ENCODE assay signal across 1 cellular context in the genomic region with DNA sequence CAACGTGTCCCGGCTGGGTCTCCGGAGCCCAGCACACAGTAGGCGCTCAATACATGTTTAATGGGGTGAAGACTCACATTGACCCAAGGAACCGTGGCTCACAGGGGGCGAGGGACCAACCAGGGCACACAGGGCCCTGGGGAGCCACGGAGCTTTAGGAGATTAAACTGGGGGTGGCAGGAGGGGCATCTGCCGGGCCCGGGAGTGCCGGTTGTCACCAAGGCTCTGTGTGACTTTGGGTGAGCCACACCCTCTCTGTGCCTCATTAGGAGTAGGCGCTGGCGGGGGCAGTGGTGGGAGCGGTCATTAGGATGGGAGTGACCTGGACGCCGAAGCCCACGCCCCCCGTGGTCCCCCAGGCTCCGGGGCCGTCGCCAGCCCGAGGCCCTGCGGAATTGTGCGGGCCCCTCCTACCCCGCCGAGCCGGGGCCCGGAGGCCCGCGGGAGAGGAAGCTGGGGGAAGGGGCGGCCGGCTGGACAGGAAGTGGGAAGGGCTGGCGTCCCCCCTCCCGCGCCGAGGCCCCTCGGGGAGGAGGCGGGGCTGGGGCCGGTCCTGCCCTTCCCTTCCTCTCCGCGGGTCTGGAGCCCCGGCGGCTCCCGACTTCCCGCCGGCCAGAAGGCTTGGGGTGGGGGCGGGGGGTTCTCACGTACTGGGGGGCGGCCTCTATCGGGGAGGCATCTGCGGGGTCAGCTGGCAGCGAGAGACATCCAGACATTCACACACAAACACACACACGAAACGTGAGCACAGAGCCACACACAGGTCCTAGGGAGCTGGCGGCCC.
TF ChIP-seq lines count a peak whose summit lies in the region.

No MANE protein-coding gene starts in this region.

TF ChIP-seq in A549, 52 proteins besides CTCF, POLR2A, EP300 and RAD21 (continued from another document):
- TF ChIP-seq, protein P1, sequence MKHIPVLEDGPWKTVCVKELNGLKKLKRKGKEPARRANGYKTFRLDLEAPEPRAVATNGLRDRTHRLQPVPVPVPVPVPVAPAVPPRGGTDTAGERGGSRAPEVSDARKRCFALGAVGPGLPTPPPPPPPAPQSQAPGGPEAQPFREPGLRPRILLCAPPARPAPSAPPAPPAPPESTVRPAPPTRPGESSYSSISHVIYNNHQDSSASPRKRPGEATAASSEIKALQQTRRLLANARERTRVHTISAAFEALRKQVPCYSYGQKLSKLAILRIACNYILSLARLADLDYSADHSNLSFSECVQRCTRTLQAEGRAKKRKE (CRISPR knock-in tag; IDR thresholded peaks at IDR 0.05; ENCODE audit: low read depth), result no peak
- TF ChIP-seq NR3C1 (IDR thresholded peaks at IDR 0.05) (no peak), ZFP36 (IDR thresholded peaks at IDR 0.05; ENCODE audit: borderline replicate concordance, partially characterized antibody) (peak; percentile 75), EHMT2 (IDR thresholded peaks at IDR 0.05; ENCODE audit: low read depth) (no peak), POLR2AphosphoS2 (conservative IDR thresholded peaks at IDR 0.05; ENCODE audit: low read length) (no peak), RFX5 (IDR thresholded peaks at IDR 0.05) (no peak), HOXB13 (CRISPR knock-in tag; IDR thresholded peaks at IDR 0.05; ENCODE audit: low read depth) (0 out of 2 replicates have a peak, but pooled peaks have one; percentile 43), KDM1A (IDR thresholded peaks at IDR 0.05; ENCODE audit: low read depth) (peak; percentile 68; the same call in 1 of the 2 replicates), GATA3 (IDR thresholded peaks at IDR 0.05; ENCODE audit: borderline replicate concordance) (no peak), RNF2 (IDR thresholded peaks at IDR 0.05; ENCODE audit: borderline replicate concordance, low read depth) (no peak), TFCP2L1 (CRISPR knock-in tag; IDR thresholded peaks at IDR 0.05) (no peak), SREBF2 (IDR thresholded peaks at IDR 0.05) (no peak), EHF (CRISPR knock-in tag; IDR thresholded peaks at IDR 0.05) (no peak), MAZ (IDR thresholded peaks at IDR 0.05; ENCODE audit: borderline replicate concordance, low read depth, low read length) (no peak)
- TF ChIP-seq, protein P2, sequence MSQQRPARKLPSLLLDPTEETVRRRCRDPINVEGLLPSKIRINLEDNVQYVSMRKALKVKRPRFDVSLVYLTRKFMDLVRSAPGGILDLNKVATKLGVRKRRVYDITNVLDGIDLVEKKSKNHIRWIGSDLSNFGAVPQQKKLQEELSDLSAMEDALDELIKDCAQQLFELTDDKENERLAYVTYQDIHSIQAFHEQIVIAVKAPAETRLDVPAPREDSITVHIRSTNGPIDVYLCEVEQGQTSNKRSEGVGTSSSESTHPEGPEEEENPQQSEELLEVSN (IDR thresholded peaks at IDR 0.05; ENCODE audit: borderline replicate concordance, low read depth), result peak; percentile 80
- TF ChIP-seq, protein P3, sequence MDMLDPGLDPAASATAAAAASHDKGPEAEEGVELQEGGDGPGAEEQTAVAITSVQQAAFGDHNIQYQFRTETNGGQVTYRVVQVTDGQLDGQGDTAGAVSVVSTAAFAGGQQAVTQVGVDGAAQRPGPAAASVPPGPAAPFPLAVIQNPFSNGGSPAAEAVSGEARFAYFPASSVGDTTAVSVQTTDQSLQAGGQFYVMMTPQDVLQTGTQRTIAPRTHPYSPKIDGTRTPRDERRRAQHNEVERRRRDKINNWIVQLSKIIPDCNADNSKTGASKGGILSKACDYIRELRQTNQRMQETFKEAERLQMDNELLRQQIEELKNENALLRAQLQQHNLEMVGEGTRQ (IDR thresholded peaks at IDR 0.05), result no peak
- TF ChIP-seq, protein P4, sequence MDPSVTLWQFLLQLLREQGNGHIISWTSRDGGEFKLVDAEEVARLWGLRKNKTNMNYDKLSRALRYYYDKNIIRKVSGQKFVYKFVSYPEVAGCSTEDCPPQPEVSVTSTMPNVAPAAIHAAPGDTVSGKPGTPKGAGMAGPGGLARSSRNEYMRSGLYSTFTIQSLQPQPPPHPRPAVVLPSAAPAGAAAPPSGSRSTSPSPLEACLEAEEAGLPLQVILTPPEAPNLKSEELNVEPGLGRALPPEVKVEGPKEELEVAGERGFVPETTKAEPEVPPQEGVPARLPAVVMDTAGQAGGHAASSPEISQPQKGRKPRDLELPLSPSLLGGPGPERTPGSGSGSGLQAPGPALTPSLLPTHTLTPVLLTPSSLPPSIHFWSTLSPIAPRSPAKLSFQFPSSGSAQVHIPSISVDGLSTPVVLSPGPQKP (IDR thresholded peaks at IDR 0.05; ENCODE audit: low read depth, low read length), result no peak
- TF ChIP-seq, protein P5, sequence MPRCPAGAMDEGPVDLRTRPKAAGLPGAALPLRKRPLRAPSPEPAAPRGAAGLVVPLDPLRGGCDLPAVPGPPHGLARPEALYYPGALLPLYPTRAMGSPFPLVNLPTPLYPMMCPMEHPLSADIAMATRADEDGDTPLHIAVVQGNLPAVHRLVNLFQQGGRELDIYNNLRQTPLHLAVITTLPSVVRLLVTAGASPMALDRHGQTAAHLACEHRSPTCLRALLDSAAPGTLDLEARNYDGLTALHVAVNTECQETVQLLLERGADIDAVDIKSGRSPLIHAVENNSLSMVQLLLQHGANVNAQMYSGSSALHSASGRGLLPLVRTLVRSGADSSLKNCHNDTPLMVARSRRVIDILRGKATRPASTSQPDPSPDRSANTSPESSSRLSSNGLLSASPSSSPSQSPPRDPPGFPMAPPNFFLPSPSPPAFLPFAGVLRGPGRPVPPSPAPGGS (IDR thresholded peaks at IDR 0.05), result no peak
TF ChIP-seq in A549: peak in this region for 7.
